8 cellular contexts compared by ENCODE assay signal in genomic region chr22:36252754-36253522, GRCh38. TPM values are rescaled to one million over a fixed set of nuclear protein-coding genes. Genes with fewer than 3 reads are reported as not detected.
DNase-seq lines count a peak whose midpoint lies in the region; ATAC-seq and TF ChIP-seq lines count a peak whose summit lies in the region.

Gene APOL1 (plus strand): TSS chr22:36253133. CDS start chr22:36254956, 1,823 bp downstream.

- intact Hi-C loops in CD4-positive, alpha-beta memory T cell (cut with micrococcal nuclease): loop anchor here (1.0 kb wide), 1 partner anchor 14 kb away; the partner anchor contains the start of gene APOL2

- no peaks in the 10 kb centered on the region for H3K27me3 ChIP-seq in CD4-positive, alpha-beta memory T cell (ENCODE audit: insufficient read depth, low read length)
- H3K27me3 ChIP-seq in thoracic aorta (replicated peaks; ENCODE audit: insufficient read depth): no peaks in the 10 kb centered on the region

- H3K9me3 ChIP-seq in CD4-positive, alpha-beta memory T cell (ENCODE audit: control insufficient read depth in 1 of 2, low read length in 2 of 2): no peaks in the 10 kb centered on the region
- no peaks in the 10 kb centered on the region for H3K9me3 ChIP-seq in thoracic aorta

- peaks cover 38% of the 10 kb centered on the region for H3K4me1 ChIP-seq in CD4-positive, alpha-beta memory T cell (ENCODE audit: insufficient read depth, low read length)
- H3K4me1 ChIP-seq in thoracic aorta (ENCODE audit: control insufficient read depth in 1 of 2, low read depth in 2 of 2): peaks cover 9 to 29% of the 10 kb centered on the region in 2 donors

- H3K4me3 Mint-ChIP-seq in CD4-positive, alpha-beta memory T cell: peak within 1 kb of the TSS; percentile 95 to 99 (median 97)
- peak within 1 kb of the TSS; percentile 94 for H3K4me3 Mint-ChIP-seq in T-helper 1 cell treated with Interleukin-12 subunit alpha and Interleukin-12 subunit beta and Interleukin-4 antibody, amounts not matched to agents 30 μg/mL and 1 μg/mL, for 36 hours
- H3K4me3 Mint-ChIP-seq in chondrocyte (ENCODE audit: unreplicated experiment) (peak within 1 kb of the TSS; percentile 53), memory B cell (peak within 1 kb of the TSS; percentile 90)

- CTCF ChIA-PET in CD4-positive, alpha-beta memory T cell (lab: Charles Lee; ENCODE audit: partially characterized antibody): interaction anchor here (0.7 to 3.7 kb wide), 7 partner anchors 10 to 234 kb away, joined by 3 to 47 read pairs (median 4); partner anchors contain the start of gene APOL2

- peaks cover 30 to 65% (median 42%) of the 10 kb centered on the region in 4 donors for H3K4me1 Mint-ChIP-seq in CD4-positive, alpha-beta memory T cell
- peaks cover 45% of the 10 kb centered on the region for H3K4me1 Mint-ChIP-seq in T-helper 1 cell treated with Interleukin-12 subunit alpha and Interleukin-12 subunit beta and Interleukin-4 antibody, amounts not matched to agents 30 μg/mL and 1 μg/mL, for 36 hours (ENCODE audit: low read depth)
- H3K4me1 Mint-ChIP-seq in chondrocyte (ENCODE audit: low read depth): peaks cover 46% of the 10 kb centered on the region
- peaks cover 28% of the 10 kb centered on the region for H3K4me1 Mint-ChIP-seq in memory B cell

- POLR2A ChIA-PET in CD4-positive, alpha-beta memory T cell (lab: Charles Lee; ENCODE audit: partially characterized antibody): interaction anchor here (1.0 to 3.2 kb wide), 5 partner anchors 11 to 94 kb away, joined by 3 to 44 read pairs (median 5); partner anchors contain the start of gene APOL2

- H3K27ac ChIP-seq in CD4-positive, alpha-beta memory T cell (ENCODE audit: low read depth, low read length): peak within 1 kb of the TSS; percentile 73
- peak within 1 kb of the TSS; percentile 29 to 61 for H3K27ac ChIP-seq in thoracic aorta

- peak; percentile 57 for ATAC-seq in GM21717 (IDR thresholded peaks at IDR 0.05; ENCODE audit: unreplicated experiment)
- ATAC-seq in memory B cell (ENCODE audit: low read depth): peak; percentile 96
- ATAC-seq in thoracic aorta (ENCODE audit: insufficient number of reproducible peaks, low FRiP score, low read depth): peak; percentile 42

- no peaks in the 10 kb centered on the region for H3K27me3 Mint-ChIP-seq in CD4-positive, alpha-beta memory T cell
- H3K27me3 Mint-ChIP-seq in T-helper 1 cell treated with Interleukin-12 subunit alpha and Interleukin-12 subunit beta and Interleukin-4 antibody, amounts not matched to agents 30 μg/mL and 1 μg/mL, for 36 hours (ENCODE audit: low read depth): no peaks in the 10 kb centered on the region
- H3K27me3 Mint-ChIP-seq in chondrocyte (ENCODE audit: low read depth): no peaks in the 10 kb centered on the region
- no peaks in the 10 kb centered on the region for H3K27me3 Mint-ChIP-seq in memory B cell

- H3K36me3 Mint-ChIP-seq in CD4-positive, alpha-beta memory T cell: peaks cover 15 to 30% of the 10 kb centered on the region in 2 donors
- H3K36me3 Mint-ChIP-seq in T-helper 1 cell treated with Interleukin-12 subunit alpha and Interleukin-12 subunit beta and Interleukin-4 antibody, amounts not matched to agents 30 μg/mL and 1 μg/mL, for 36 hours (ENCODE audit: low read depth): peaks cover 24% of the 10 kb centered on the region
- H3K36me3 Mint-ChIP-seq in chondrocyte (ENCODE audit: low read depth) (peaks cover 1% of the 10 kb centered on the region), memory B cell (peaks cover 5% of the 10 kb centered on the region)

- no peak for TF ChIP-seq CTCF in chondrocyte (IDR thresholded peaks at IDR 0.05)
- TF ChIP-seq CTCF in thoracic aorta (IDR thresholded peaks at IDR 0.05): no peak

- H3K9me3 Mint-ChIP-seq in CD4-positive, alpha-beta memory T cell: peaks cover 0 to 4% (median 0%) of the 10 kb centered on the region in 8 donors
- H3K9me3 Mint-ChIP-seq in T-helper 1 cell treated with Interleukin-12 subunit alpha and Interleukin-12 subunit beta and Interleukin-4 antibody, amounts not matched to agents 30 μg/mL and 1 μg/mL, for 36 hours: peaks cover 10% of the 10 kb centered on the region
- H3K9me3 Mint-ChIP-seq in chondrocyte (ENCODE audit: low read depth) (peaks cover 7% of the 10 kb centered on the region), memory B cell (no peaks in the 10 kb centered on the region)

- H3K4me3 ChIP-seq in CD4-positive, alpha-beta memory T cell (ENCODE audit: low read length in 2 of 2): peak within 1 kb of the TSS; percentile 36 to 56
- peak within 1 kb of the TSS; percentile 71 for H3K4me3 ChIP-seq in thoracic aorta

- peaks cover 6% of the 10 kb centered on the region for H3K36me3 ChIP-seq in CD4-positive, alpha-beta memory T cell (ENCODE audit: insufficient read depth, low read length)
- H3K36me3 ChIP-seq in thoracic aorta: no peaks in the 10 kb centered on the region

- DNase-seq in CD4-positive, alpha-beta memory T cell: peak; percentile 59 to 70 (median 64)
- DNase-seq in chondrocyte (ENCODE audit: low spot score): no peak
- DNase-seq in memory B cell (ENCODE audit: low spot score in 2 of 2): peak; percentile 30 to 35
- no peak for DNase-seq in thoracic aorta (ENCODE audit: low spot score)
- no peak for DNase-seq in NCI-H774 (lab: John Stamatoyannopoulos, UW)
- DNase-seq in NCI-H1436 treated with DMSO at 0.1 percent for 48 hours (lab: John Stamatoyannopoulos, UW): no peak

- H3K27ac Mint-ChIP-seq in CD4-positive, alpha-beta memory T cell: peak within 1 kb of the TSS; percentile 85 to 97 (median 95)
- H3K27ac Mint-ChIP-seq in T-helper 1 cell treated with Interleukin-12 subunit alpha and Interleukin-12 subunit beta and Interleukin-4 antibody, amounts not matched to agents 30 μg/mL and 1 μg/mL, for 36 hours: peak within 1 kb of the TSS; percentile 94
- H3K27ac Mint-ChIP-seq in chondrocyte (ENCODE audit: unreplicated experiment): peak within 1 kb of the TSS; percentile 81
- peak within 1 kb of the TSS; percentile 97 for H3K27ac Mint-ChIP-seq in memory B cell

RNA-seq across cellular contexts. Expression of gene APOL1, which starts in this region (rescaled TPM):
- 10 to 100 TPM; 27.5 to 31.2 TPM for total RNA-seq in CD4-positive, alpha-beta memory T cell
- 10 to 100 TPM in 1 of 2 donors, 1 to 10 TPM in 1; 6.3 to 24.9 TPM for polyA plus RNA-seq in CD4-positive, alpha-beta memory T cell
- total RNA-seq in chondrocyte (16.7 to 38.4 TPM (median 16.9 TPM) in 3 replicates), thoracic aorta (10 to 100 TPM; 40.1 to 47.3 TPM)

Comparison
In these comparisons a context has a peak if more than half of its experiments do, and no peak if none do; other contexts are left out.
1. DNase-seq: peak in CD4-positive, alpha-beta memory T cell (5 of 5) and memory B cell (2 of 2); none in chondrocyte (single experiment), thoracic aorta (single experiment), NCI-H774 (single experiment) and NCI-H1436 treated with DMSO at 0.1 percent for 48 hours (single experiment).
2. ATAC-seq: peak in every context shown above with its lines; median percentile 96 in memory B cell; 57 in GM21717; 42 in thoracic aorta.
3. Peak in every context shown above with its lines, with median percentiles within 50 percentile points of each other: H3K27ac Mint-ChIP-seq and H3K4me3 Mint-ChIP-seq.